In genomic region chr1:193552274-193552673, GRCh38 we compare ENCODE assay signal across 22 cellular contexts.
DNase-seq lines count a peak whose midpoint lies in the region; ATAC-seq, FAIRE-seq and TF ChIP-seq lines count a peak whose summit lies in the region.
"Had no signal": no experiment of that assay in that cellular context is flagged by ENCODE, and none has a peak within 500 bp of the region (broad histone marks: within the 10 kb centered on the region; RNA-seq: fewer than 3 reads in every experiment).

No MANE protein-coding gene starts in this region.

- H4K20me1 ChIP-seq in H9 (ENCODE audit: control insufficient read depth, insufficient read depth, insufficient read length): no peaks in the 10 kb centered on the region
- H4K20me1 ChIP-seq in H1 (replicated peaks in 1 of 2; ENCODE audit: control insufficient read depth in 1 of 2, insufficient read depth in 2 of 2, low read length in 2 of 2): no peaks in the 10 kb centered on the region
- H4K20me1 ChIP-seq: BLaER1 had no signal

- no peak overlapping the region for H3K4me2 ChIP-seq in H9 (ENCODE audit: insufficient read depth, insufficient read length, low read length)
- no peak overlapping the region for H3K4me2 ChIP-seq in H1 (ENCODE audit: insufficient read depth in 1 of 2, low read depth in 2 of 2, low read length in 2 of 2)
- H3K4me2 ChIP-seq in neuronal stem cell (ENCODE audit: insufficient read depth, low read length, poor library complexity, severe bottlenecking): no peak overlapping the region
- H3K4me2 ChIP-seq: BLaER1 had no signal

- H3K27me3 ChIP-seq in H9 (ENCODE audit: insufficient read depth, low read length): no peaks in the 10 kb centered on the region
- H3K27me3 ChIP-seq in H1 (replicated peaks in 1 of 4; ENCODE audit: control insufficient read depth in 3 of 4, extremely low read depth in 1 of 4, insufficient read depth in 3 of 4, low read length in 3 of 4): no peaks in the 10 kb centered on the region
- H3K27me3 ChIP-seq in right lobe of liver: no peaks in the 10 kb centered on the region
- no peaks in the 10 kb centered on the region for H3K27me3 ChIP-seq in neuronal stem cell (ENCODE audit: control insufficient read depth in 3 of 3, insufficient read depth in 3 of 3, low read depth in 1 of 3, low read length in 3 of 3)
- H3K27me3 ChIP-seq: BE2C, BLaER1 had no signal

- H3K79me2 ChIP-seq in H9 (ENCODE audit: insufficient read depth, low read length): no peaks in the 10 kb centered on the region
- no peaks in the 10 kb centered on the region for H3K79me2 ChIP-seq in H1 (ENCODE audit: control insufficient read depth in 1 of 2, insufficient read depth in 2 of 2, low read length in 2 of 2)

- TF ChIP-seq EP300 in H1 (IDR thresholded peaks at IDR 0.05; ENCODE audit: borderline replicate concordance in 1 of 2, low read depth in 2 of 2, low read length in 2 of 2): no peak

- H3K9me3 Mint-ChIP-seq in H9: no peaks in the 10 kb centered on the region; a peak in 1 of 5 replicates
- H3K9me3 Mint-ChIP-seq: CD14-positive monocyte had no signal

- TF ChIP-seq POLR2A in H1 (IDR thresholded peaks at IDR 0.05; ENCODE audit: control extremely low read depth in 1 of 2, low read depth in 2 of 2, low read length in 2 of 2) (no peak), right lobe of liver (IDR thresholded peaks at IDR 0.05) (no peak)

- H3K9ac ChIP-seq in H9 (ENCODE audit: extremely low read depth, insufficient read length, low read length): no peak overlapping the region
- no peak overlapping the region for H3K9ac ChIP-seq in H1 (replicated peaks in 1 of 4; ENCODE audit: extremely low read depth in 1 of 4, low read depth in 3 of 4, low read length in 3 of 4)
- no peak overlapping the region for H3K9ac ChIP-seq in neuronal stem cell (ENCODE audit: low read depth, low read length, poor library complexity)
- H3K9ac ChIP-seq: BLaER1 had no signal

- H2AK5ac ChIP-seq in H9 (ENCODE audit: insufficient read length, low read length) (no peak overlapping the region), H1 (ENCODE audit: low read depth, low read length) (no peak overlapping the region), neuronal stem cell (ENCODE audit: low read depth, low read length) (no peak overlapping the region)

- no peak for TF ChIP-seq RAD21 in H1 (IDR thresholded peaks at IDR 0.05 in 1 of 2, conservative IDR thresholded peaks at IDR 0.05 in 1 of 2; ENCODE audit: low read depth in 2 of 2, low read length in 2 of 2)

- H4K91ac ChIP-seq in H9 (ENCODE audit: insufficient read length, low read depth, low read length) (no peak overlapping the region), H1 (replicated peaks; ENCODE audit: insufficient read length, low read length) (no peak overlapping the region), neuronal stem cell (ENCODE audit: low read depth, low read length, poor library complexity) (no peak overlapping the region)

- H2AFZ ChIP-seq in H9 (ENCODE audit: low read length) (no peak overlapping the region), H1 (ENCODE audit: low read length) (no peak overlapping the region), neuronal stem cell (ENCODE audit: low read length) (peak overlapping the region; percentile 25)

- DNase-seq in H9 (no peak), H1 (ENCODE audit: low read depth in 1 of 2, low spot score in 2 of 2) (no peak), right lobe of liver (no peak), neuronal stem cell (ENCODE audit: low spot score) (no peak), NCI-H82 (lab: John Stamatoyannopoulos, UW) (no peak), SIG-M5 treated with dmso at 0.1 percent for 504 hours (lab: John Stamatoyannopoulos, UW; ENCODE audit: unreplicated experiment) (no peak), DMS 273 treated with DMSO at 0.1 percent for 48 hours (lab: John Stamatoyannopoulos, UW) (no peak)
- DNase-seq: 8988T; ACHN; BE2C; C1 segment of cervical spinal cord; CD4-positive, alpha-beta memory T cell; CD4-positive, CD25-positive, alpha-beta regulatory T cell; CD8-positive, alpha-beta memory T cell; COR-L47; DMS79 treated with DMSO at 0.1 percent for 48 hours; GF-D8 had no signal

- H3K56ac ChIP-seq in H9 (ENCODE audit: insufficient read length, low read depth, low read length) (no peak overlapping the region), H1 (replicated peaks; ENCODE audit: insufficient read length, low read depth, low read length) (no peak overlapping the region)

- H3K9me3 ChIP-seq in H9 (ENCODE audit: control insufficient read depth, low read depth, low read length): no peaks in the 10 kb centered on the region
- no peaks in the 10 kb centered on the region for H3K9me3 ChIP-seq in H1 (ENCODE audit: insufficient read depth in 2 of 2, low read depth in 1 of 2, low read length in 1 of 2)
- H3K9me3 ChIP-seq in right lobe of liver: no peaks in the 10 kb centered on the region
- H3K9me3 ChIP-seq in neuronal stem cell (replicated peaks in 1 of 2; ENCODE audit: control insufficient read depth in 2 of 2, insufficient read depth in 1 of 2, low read depth in 1 of 2, low read length in 2 of 2): no peaks in the 10 kb centered on the region
- H3K9me3 ChIP-seq: BE2C, BLaER1 had no signal

- POLR2A ChIA-PET in H1 (lab: Charles Lee; ENCODE audit: partially characterized antibody): no interaction called here

- no CpG with 5 or more reads among the region's 4 CpGs for WGBS in H9 (ENCODE audit: extremely low coverage, insufficient read length, low lambda C conversion rate)
- WGBS in H1 (ENCODE audit: extremely low coverage in 1 of 2, insufficient coverage in 1 of 2, insufficient read length in 1 of 2, insufficient replicate concordance in 2 of 2, low coverage in 1 of 2, low lambda C conversion rate in 2 of 2, missing lambda C conversion rate in 1 of 2), 2 experiments: 87% methylated on average over 4 of the region's 4 CpGs; no CpG with 5 or more reads in 1 of the 2 experiments
- WGBS in right lobe of liver (ENCODE audit: insufficient coverage, low coverage, low lambda C conversion rate, missing lambda C conversion rate): 68% methylated on average over 4 of the region's 4 CpGs
- WGBS in neuronal stem cell (ENCODE audit: extremely low coverage in 2 of 2, insufficient read length in 2 of 2, insufficient replicate concordance in 1 of 2), 2 donors: no CpG with 5 or more reads among the region's 4 CpGs

- H4K8ac ChIP-seq in H9 (replicated peaks; ENCODE audit: insufficient read length, low read depth, low read length) (no peak overlapping the region), H1 (ENCODE audit: extremely low read depth, insufficient read depth, low read length) (no peak overlapping the region), neuronal stem cell (ENCODE audit: low read depth, low read length) (no peak overlapping the region)

- H3K4me3 ChIP-seq in H1 (ENCODE audit: extremely low read depth in 1 of 4, insufficient read depth in 2 of 4, low read depth in 3 of 4, low read length in 4 of 4) (no peak overlapping the region), right lobe of liver (no peak overlapping the region), neuronal stem cell (ENCODE audit: low read length in 2 of 2) (no peak overlapping the region)
- H3K4me3 ChIP-seq: BLaER1 had no signal

- H2BK120ac ChIP-seq in H9 (ENCODE audit: low read depth, low read length, poor library complexity, severe bottlenecking) (no peak overlapping the region), H1 (replicated peaks; ENCODE audit: low read depth, low read length) (no peak overlapping the region), neuronal stem cell (ENCODE audit: low read depth, low read length) (no peak overlapping the region)

- H3K27ac ChIP-seq in H9 (ENCODE audit: insufficient read length, low read depth, low read length) (no peak overlapping the region), H1 (ENCODE audit: low read depth, low read length) (no peak overlapping the region), right lobe of liver (no peak overlapping the region), neuronal stem cell (replicated peaks; ENCODE audit: low read length) (no peak overlapping the region)
- H3K27ac ChIP-seq: BLaER1 had no signal

- H3K18ac ChIP-seq in H9 (ENCODE audit: insufficient read length, low read depth, low read length) (no peak overlapping the region), H1 (ENCODE audit: extremely low read depth, low read length) (no peak overlapping the region), neuronal stem cell (ENCODE audit: low read length) (no peak overlapping the region)

- CTCF ChIA-PET in H1 (lab: Charles Lee; ENCODE audit: partially characterized antibody): no interaction called here

- TF ChIP-seq CTCF in H9 (conservative IDR thresholded peaks at IDR 0.05) (no peak), H1 (IDR thresholded peaks at IDR 0.05; ENCODE audit: control extremely low read depth in 1 of 3, insufficient read depth in 1 of 3, low read depth in 1 of 3, low read length in 3 of 3) (no peak), right lobe of liver (IDR thresholded peaks at IDR 0.05) (no peak)

- no peak overlapping the region for H4K5ac ChIP-seq in H9 (ENCODE audit: insufficient read length, low read depth, low read length)
- no peak overlapping the region for H4K5ac ChIP-seq in H1 (ENCODE audit: insufficient read length, low read depth, low read length)

- no peak overlapping the region for H3K27ac Mint-ChIP-seq in H9
- H3K27ac Mint-ChIP-seq: CD4-positive, alpha-beta memory T cell had no signal

- peak; percentile 31 to 59 (median 50) for ATAC-seq in right lobe of liver

- FAIRE-seq in H1 (lab: Jason Lieb, UNC): no peak
- FAIRE-seq: G401.6, GM12891, GM19239 had no signal

- H3K14ac ChIP-seq in H9 (ENCODE audit: insufficient read depth, low read length) (no peak overlapping the region), H1 (ENCODE audit: insufficient read length) (no peak overlapping the region), neuronal stem cell (ENCODE audit: low read length) (no peak overlapping the region)

- H2BK20ac ChIP-seq in H9 (ENCODE audit: low read depth, low read length, poor library complexity, severe bottlenecking): no peak overlapping the region
- no peak overlapping the region for H2BK20ac ChIP-seq in H1 (ENCODE audit: low read length)

- no peaks in the 10 kb centered on the region for H3K79me1 ChIP-seq in H9 (ENCODE audit: insufficient read depth, low read depth, low read length, poor library complexity, severe bottlenecking)
- no peaks in the 10 kb centered on the region for H3K79me1 ChIP-seq in H1 (ENCODE audit: low read depth, low read length)
- no peaks in the 10 kb centered on the region for H3K79me1 ChIP-seq in neuronal stem cell (ENCODE audit: low read depth, low read length)

- H3K4ac ChIP-seq in H9 (ENCODE audit: low read depth, low read length) (no peak overlapping the region), H1 (replicated peaks; ENCODE audit: insufficient read length, low read depth, low read length) (no peak overlapping the region), neuronal stem cell (ENCODE audit: low read length) (no peak overlapping the region)

- H3K36me3 Mint-ChIP-seq in H9 (ENCODE audit: insufficient read depth in 1 of 3, low read depth in 3 of 3): no peaks in the 10 kb centered on the region
- H3K36me3 Mint-ChIP-seq: CD14-positive monocyte had no signal

- H3K27me3 Mint-ChIP-seq in H9 (ENCODE audit: low read depth): no peaks in the 10 kb centered on the region
- H3K27me3 Mint-ChIP-seq: CD4-positive, alpha-beta memory T cell; CD4-positive, CD25-positive, alpha-beta regulatory T cell; CD8-positive, alpha-beta memory T cell had no signal

- H3K23me2 ChIP-seq in H9 (ENCODE audit: insufficient read length, low read depth, low read length, poor library complexity, severe bottlenecking) (no peaks in the 10 kb centered on the region), H1 (ENCODE audit: low read depth, low read length) (no peaks in the 10 kb centered on the region; the same call in 1 of the 2 replicates)

- H2BK5ac ChIP-seq in H9 (ENCODE audit: insufficient read length, low read length) (no peak overlapping the region), H1 (ENCODE audit: low read depth, low read length) (no peak overlapping the region), neuronal stem cell (ENCODE audit: low read length) (no peak overlapping the region)

- no peak overlapping the region for H3T11ph ChIP-seq in H9 (ENCODE audit: low read length)

- H2BK15ac ChIP-seq in H9 (ENCODE audit: low read depth, low read length): peak overlapping the region; percentile 44; the same call in 1 of the 2 replicates
- H2BK15ac ChIP-seq in H1 (ENCODE audit: low read length): 0 out of 2 replicates have a peak overlapping the region, but pooled peaks have one; percentile 33
- H2BK15ac ChIP-seq in neuronal stem cell (ENCODE audit: low read length): no peak overlapping the region

- intact Hi-C loops in right lobe of liver (cut with DNase I): no loop called here

- peaks cover 0 to 3% of the 10 kb centered on the region in 2 experiments; a peak in 2 of 4 replicates for H3K4me1 Mint-ChIP-seq in H9

- H3K4me1 ChIP-seq in H9 (ENCODE audit: insufficient read depth, low read length) (no peaks in the 10 kb centered on the region), H1 (replicated peaks in 1 of 4; ENCODE audit: control insufficient read depth in 3 of 4, insufficient read depth in 4 of 4, low read length in 3 of 4) (peaks cover 0 to 2% (median 0%) of the 10 kb centered on the region in 4 experiments; a peak in 1 of 7 replicates), right lobe of liver (peaks cover 0 to 15% (median 7%) of the 10 kb centered on the region in 4 donors), neuronal stem cell (ENCODE audit: control insufficient read depth in 2 of 2, insufficient read depth in 1 of 2, low read depth in 1 of 2, low read length in 2 of 2) (no peaks in the 10 kb centered on the region)
- H3K4me1 ChIP-seq: BE2C, BLaER1 had no signal

- H3K36me3 ChIP-seq in H1 (ENCODE audit: control insufficient read depth in 2 of 4, insufficient read depth in 4 of 4, low read length in 3 of 4): no peaks in the 10 kb centered on the region
- no peaks in the 10 kb centered on the region for H3K36me3 ChIP-seq in right lobe of liver
- H3K36me3 ChIP-seq in neuronal stem cell (replicated peaks in 1 of 2; ENCODE audit: control insufficient read depth in 2 of 2, insufficient read depth in 2 of 2, low read length in 2 of 2): no peaks in the 10 kb centered on the region
- H3K36me3 ChIP-seq: BE2C, BLaER1 had no signal

- H3K23ac ChIP-seq in H9 (ENCODE audit: insufficient read length, low read depth, low read length): no peak overlapping the region
- H3K23ac ChIP-seq in H1 (ENCODE audit: insufficient read length): no peak overlapping the region
- H3K23ac ChIP-seq in neuronal stem cell (ENCODE audit: low read depth, low read length, poor library complexity): no peak overlapping the region

- H2BK12ac ChIP-seq in H9 (ENCODE audit: insufficient read length, low read depth, low read length): no peak overlapping the region
- no peak overlapping the region for H2BK12ac ChIP-seq in H1 (ENCODE audit: low read depth, low read length)
- no peak overlapping the region for H2BK12ac ChIP-seq in neuronal stem cell (ENCODE audit: low read length)

- H3K4me3 Mint-ChIP-seq in H9: no peak overlapping the region
- H3K4me3 Mint-ChIP-seq: CD14-positive monocyte; CD4-positive, alpha-beta memory T cell; CD4-positive, CD25-positive, alpha-beta regulatory T cell; CD8-positive, alpha-beta memory T cell had no signal
